22 cellular contexts compared by ENCODE assay signal in the genomic region with DNA sequence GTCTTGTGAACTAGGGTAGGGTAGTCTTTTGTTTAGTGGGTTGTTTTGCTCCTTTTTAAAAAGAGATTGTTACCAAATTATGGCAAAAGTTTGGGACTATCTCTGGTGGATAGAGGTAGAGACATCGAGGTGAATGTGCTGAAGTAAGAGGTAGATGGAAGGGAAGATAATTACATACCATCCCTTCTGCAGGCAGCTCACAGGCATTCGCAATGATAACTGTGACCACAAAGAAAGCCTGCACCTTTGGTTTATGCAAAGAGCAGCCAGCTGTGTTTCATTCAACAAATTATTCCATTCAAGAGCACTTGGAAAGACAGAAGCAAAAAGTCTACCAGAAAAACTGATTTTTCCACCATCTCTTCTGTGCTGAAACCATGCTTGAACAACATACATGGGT.
"Had no signal": no experiment of that assay in that cellular context is flagged by ENCODE, and none has a peak within 500 bp of the region (broad histone marks: within the 10 kb centered on the region; RNA-seq: fewer than 3 reads in every experiment).

No MANE protein-coding gene starts in this region.

- H3K9me3 ChIP-seq: Peyer's patch, SJSA1 had no signal

- DNase-seq: IMR-90, Kasumi-1, MV-4-11, NCI-H1048, NCI-H1105, NCI-H1436 treated with DMSO at 0.1 percent for 48 hours, NCI-H1694, NCI-H1930, NCI-H2081, NCI-H2107, NCI-H2227 treated with DMSO at 0.1 percent for 48 hours, NCI-H524, NCI-H526 treated with DMSO at 0.1 percent for 48 hours, NCI-H748 treated with DMSO at 0.1 percent for 48 hours, OCI-M1, PC-9, Peyer's patch, SIG-M5 had no signal

- ATAC-seq: HepG2, K562, Right ventricle myocardium inferior had no signal
